Comparison of ENCODE assay signal across 1 cellular context in genomic region chr15:73697033-73697467, GRCh38.
TF ChIP-seq lines count a peak whose summit lies in the region.

No MANE protein-coding gene starts in this region.

TF ChIP-seq in GM12878, 131 proteins besides CTCF, POLR2A, EP300 and RAD21 (continues in another document):
- TF ChIP-seq, protein P1, sequence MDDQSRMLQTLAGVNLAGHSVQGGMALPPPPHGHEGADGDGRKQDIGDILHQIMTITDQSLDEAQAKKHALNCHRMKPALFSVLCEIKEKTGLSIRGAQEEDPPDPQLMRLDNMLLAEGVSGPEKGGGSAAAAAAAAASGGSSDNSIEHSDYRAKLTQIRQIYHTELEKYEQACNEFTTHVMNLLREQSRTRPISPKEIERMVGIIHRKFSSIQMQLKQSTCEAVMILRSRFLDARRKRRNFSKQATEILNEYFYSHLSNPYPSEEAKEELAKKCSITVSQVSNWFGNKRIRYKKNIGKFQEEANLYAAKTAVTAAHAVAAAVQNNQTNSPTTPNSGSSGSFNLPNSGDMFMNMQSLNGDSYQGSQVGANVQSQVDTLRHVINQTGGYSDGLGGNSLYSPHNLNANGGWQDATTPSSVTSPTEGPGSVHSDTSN (IDR thresholded peaks at IDR 0.05; ENCODE audit: insufficient replicate concordance, low read depth, low read length): peak; percentile 65
- no peak for TF ChIP-seq CBFB (IDR thresholded peaks at IDR 0.05; ENCODE audit: low read depth)
- TF ChIP-seq NFIC (IDR thresholded peaks at IDR 0.05; ENCODE audit: low read depth, low read length): peak; percentile 55; the same call in 1 of the 2 replicates
- no peak for TF ChIP-seq ATF7 (IDR thresholded peaks at IDR 0.05; ENCODE audit: low read depth)
- 0 out of 2 replicates have a peak, but pooled peaks have one; percentile 34 for TF ChIP-seq MXI1 (IDR thresholded peaks at IDR 0.05; ENCODE audit: low read depth, low read length)
- no peak for TF ChIP-seq NR2C2 (IDR thresholded peaks at IDR 0.05; ENCODE audit: borderline replicate concordance, control insufficient read depth, insufficient read length, low read depth)
- 0 out of 2 replicates have a peak, but pooled peaks have one; percentile 34 for TF ChIP-seq FOXM1 (IDR thresholded peaks at IDR 0.05; ENCODE audit: low read depth, low read length)
- TF ChIP-seq ZNF622 (IDR thresholded peaks at IDR 0.05): no peak
- no peak for TF ChIP-seq STAT1 (conservative IDR thresholded peaks at IDR 0.05)
- 0 out of 4 replicates have a peak, but pooled peaks of 1 of the 2 experiments have one; percentile 3 for TF ChIP-seq BHLHE40 (IDR thresholded peaks at IDR 0.05; ENCODE audit: borderline replicate concordance in 1 of 2, low read depth in 2 of 2, low read length in 1 of 2)
- TF ChIP-seq CBX5 (IDR thresholded peaks at IDR 0.05; ENCODE audit: low read depth): no peak
- TF ChIP-seq HDAC2 (IDR thresholded peaks at IDR 0.05): no peak
- no peak for TF ChIP-seq DPF2 (IDR thresholded peaks at IDR 0.05)
- peak; percentile 89 for TF ChIP-seq EED (IDR thresholded peaks at IDR 0.05; ENCODE audit: low read depth)
- peak; percentile 61; the same call in 1 of the 2 replicates for TF ChIP-seq SPI1 (IDR thresholded peaks at IDR 0.05; ENCODE audit: borderline replicate concordance, insufficient read depth, low read depth, low read length)
- TF ChIP-seq ZBTB40 (IDR thresholded peaks at IDR 0.05; ENCODE audit: borderline replicate concordance): no peak
- TF ChIP-seq ZNF592 (IDR thresholded peaks at IDR 0.05): no peak
- TF ChIP-seq PAX5 (IDR thresholded peaks at IDR 0.05; ENCODE audit: borderline replicate concordance, low read depth, low read length): peak; percentile 31; the same call in 1 of the 2 replicates
- TF ChIP-seq CBX3 (IDR thresholded peaks at IDR 0.05; ENCODE audit: borderline replicate concordance, low read depth): no peak
- no peak for TF ChIP-seq RAD51 (IDR thresholded peaks at IDR 0.05)
- no peak for TF ChIP-seq CHD4 (IDR thresholded peaks at IDR 0.05)
- no peak for TF ChIP-seq CEBPB (IDR thresholded peaks at IDR 0.05; ENCODE audit: borderline replicate concordance in 1 of 2, low read depth in 2 of 2, low read length in 2 of 2)
- TF ChIP-seq WRNIP1 (IDR thresholded peaks at IDR 0.05; ENCODE audit: borderline replicate concordance, low read depth, low read length): no peak
- TF ChIP-seq ATF2 (IDR thresholded peaks at IDR 0.05; ENCODE audit: low read length): no peak; the same call in 1 of the 2 replicates
- no peak for TF ChIP-seq TCF7 (IDR thresholded peaks at IDR 0.05; ENCODE audit: borderline replicate concordance)
- no peak for TF ChIP-seq IRF4 (IDR thresholded peaks at IDR 0.05; ENCODE audit: low read depth, low read length)
- TF ChIP-seq SRF (IDR thresholded peaks at IDR 0.05; ENCODE audit: low read depth in 2 of 2, low read length in 2 of 2): peak; percentile 89 to 94
- TF ChIP-seq TCF3 (IDR thresholded peaks at IDR 0.05; ENCODE audit: borderline replicate concordance, insufficient read depth, low read depth, low read length): peak; percentile 82; the same call in 1 of the 2 replicates
- TF ChIP-seq, protein P2, sequence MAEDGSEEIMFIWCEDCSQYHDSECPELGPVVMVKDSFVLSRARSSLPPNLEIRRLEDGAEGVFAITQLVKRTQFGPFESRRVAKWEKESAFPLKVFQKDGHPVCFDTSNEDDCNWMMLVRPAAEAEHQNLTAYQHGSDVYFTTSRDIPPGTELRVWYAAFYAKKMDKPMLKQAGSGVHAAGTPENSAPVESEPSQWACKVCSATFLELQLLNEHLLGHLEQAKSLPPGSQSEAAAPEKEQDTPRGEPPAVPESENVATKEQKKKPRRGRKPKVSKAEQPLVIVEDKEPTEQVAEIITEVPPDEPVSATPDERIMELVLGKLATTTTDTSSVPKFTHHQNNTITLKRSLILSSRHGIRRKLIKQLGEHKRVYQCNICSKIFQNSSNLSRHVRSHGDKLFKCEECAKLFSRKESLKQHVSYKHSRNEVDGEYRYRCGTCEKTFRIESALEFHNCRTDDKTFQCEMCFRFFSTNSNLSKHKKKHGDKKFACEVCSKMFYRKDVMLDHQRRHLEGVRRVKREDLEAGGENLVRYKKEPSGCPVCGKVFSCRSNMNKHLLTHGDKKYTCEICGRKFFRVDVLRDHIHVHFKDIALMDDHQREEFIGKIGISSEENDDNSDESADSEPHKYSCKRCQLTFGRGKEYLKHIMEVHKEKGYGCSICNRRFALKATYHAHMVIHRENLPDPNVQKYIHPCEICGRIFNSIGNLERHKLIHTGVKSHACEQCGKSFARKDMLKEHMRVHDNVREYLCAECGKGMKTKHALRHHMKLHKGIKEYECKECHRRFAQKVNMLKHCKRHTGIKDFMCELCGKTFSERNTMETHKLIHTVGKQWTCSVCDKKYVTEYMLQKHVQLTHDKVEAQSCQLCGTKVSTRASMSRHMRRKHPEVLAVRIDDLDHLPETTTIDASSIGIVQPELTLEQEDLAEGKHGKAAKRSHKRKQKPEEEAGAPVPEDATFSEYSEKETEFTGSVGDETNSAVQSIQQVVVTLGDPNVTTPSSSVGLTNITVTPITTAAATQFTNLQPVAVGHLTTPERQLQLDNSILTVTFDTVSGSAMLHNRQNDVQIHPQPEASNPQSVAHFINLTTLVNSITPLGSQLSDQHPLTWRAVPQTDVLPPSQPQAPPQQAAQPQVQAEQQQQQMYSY (CRISPR knock-in tag; IDR thresholded peaks at IDR 0.05): no peak
- TF ChIP-seq, protein P3, sequence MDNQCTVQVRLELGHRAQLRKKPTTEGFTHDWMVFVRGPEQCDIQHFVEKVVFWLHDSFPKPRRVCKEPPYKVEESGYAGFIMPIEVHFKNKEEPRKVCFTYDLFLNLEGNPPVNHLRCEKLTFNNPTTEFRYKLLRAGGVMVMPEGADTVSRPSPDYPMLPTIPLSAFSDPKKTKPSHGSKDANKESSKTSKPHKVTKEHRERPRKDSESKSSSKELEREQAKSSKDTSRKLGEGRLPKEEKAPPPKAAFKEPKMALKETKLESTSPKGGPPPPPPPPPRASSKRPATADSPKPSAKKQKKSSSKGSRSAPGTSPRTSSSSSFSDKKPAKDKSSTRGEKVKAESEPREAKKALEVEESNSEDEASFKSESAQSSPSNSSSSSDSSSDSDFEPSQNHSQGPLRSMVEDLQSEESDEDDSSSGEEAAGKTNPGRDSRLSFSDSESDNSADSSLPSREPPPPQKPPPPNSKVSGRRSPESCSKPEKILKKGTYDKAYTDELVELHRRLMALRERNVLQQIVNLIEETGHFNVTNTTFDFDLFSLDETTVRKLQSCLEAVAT (IDR thresholded peaks at IDR 0.05): 0 out of 2 replicates have a peak, but pooled peaks have one; percentile 33
- TF ChIP-seq IKZF1 (conservative IDR thresholded peaks at IDR 0.05): peak; percentile 80
- TF ChIP-seq, protein P4, sequence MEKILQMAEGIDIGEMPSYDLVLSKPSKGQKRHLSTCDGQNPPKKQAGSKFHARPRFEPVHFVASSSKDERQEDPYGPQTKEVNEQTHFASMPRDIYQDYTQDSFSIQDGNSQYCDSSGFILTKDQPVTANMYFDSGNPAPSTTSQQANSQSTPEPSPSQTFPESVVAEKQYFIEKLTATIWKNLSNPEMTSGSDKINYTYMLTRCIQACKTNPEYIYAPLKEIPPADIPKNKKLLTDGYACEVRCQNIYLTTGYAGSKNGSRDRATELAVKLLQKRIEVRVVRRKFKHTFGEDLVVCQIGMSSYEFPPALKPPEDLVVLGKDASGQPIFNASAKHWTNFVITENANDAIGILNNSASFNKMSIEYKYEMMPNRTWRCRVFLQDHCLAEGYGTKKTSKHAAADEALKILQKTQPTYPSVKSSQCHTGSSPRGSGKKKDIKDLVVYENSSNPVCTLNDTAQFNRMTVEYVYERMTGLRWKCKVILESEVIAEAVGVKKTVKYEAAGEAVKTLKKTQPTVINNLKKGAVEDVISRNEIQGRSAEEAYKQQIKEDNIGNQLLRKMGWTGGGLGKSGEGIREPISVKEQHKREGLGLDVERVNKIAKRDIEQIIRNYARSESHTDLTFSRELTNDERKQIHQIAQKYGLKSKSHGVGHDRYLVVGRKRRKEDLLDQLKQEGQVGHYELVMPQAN (conservative IDR thresholded peaks at IDR 0.05): no peak
- no peak for TF ChIP-seq KAT2A (conservative IDR thresholded peaks at IDR 0.05; ENCODE audit: control insufficient read depth, low read depth, low read length)
- no peak for TF ChIP-seq KDM1A (IDR thresholded peaks at IDR 0.05; ENCODE audit: borderline replicate concordance)
- TF ChIP-seq CHD2 (IDR thresholded peaks at IDR 0.05; ENCODE audit: borderline replicate concordance, low read depth, low read length): no peak
- peak; percentile 90 for TF ChIP-seq TCF12 (IDR thresholded peaks at IDR 0.05; ENCODE audit: low read depth, low read length)
- TF ChIP-seq YY1 (IDR thresholded peaks at IDR 0.05; ENCODE audit: low read depth, low read length): no peak
- no peak for TF ChIP-seq RBBP5 (conservative IDR thresholded peaks at IDR 0.05)
